24 cellular contexts compared by ENCODE assay signal in genomic region chr20:46786566-46786965, GRCh38.
"Had no signal": no experiment of that assay in that cellular context is flagged by ENCODE, and none has a peak within 500 bp of the region (broad histone marks: within the 10 kb centered on the region; RNA-seq: fewer than 3 reads in every experiment).

No MANE protein-coding gene starts in this region.

- DNase-seq: colonic mucosa; cortex of kidney; dermis blood vessel endothelial cell; effector CD4-positive, alpha-beta T cell; effector CD8-positive, alpha-beta T cell; effector memory CD4-positive, alpha-beta T cell; effector memory CD8-positive, alpha-beta T cell; endodermal cell; erythroblast; esophagus squamous epithelium; foreskin fibroblast; foreskin keratinocyte; foreskin melanocyte; gastrocnemius medialis; glutamatergic neuron; head of caudate nucleus; heart left ventricle; heart right ventricle had no signal

- H3K9me3 ChIP-seq: colonic mucosa, esophagus muscularis mucosa, esophagus squamous epithelium, gastrocnemius medialis, gastroesophageal sphincter, heart left ventricle, heart right ventricle had no signal

- ATAC-seq: effector memory CD8-positive, alpha-beta T cell; esophagus mucosa; foreskin keratinocyte; gastrocnemius medialis; gastroesophageal sphincter; heart left ventricle; heart right ventricle had no signal

- H3K4me3 ChIP-seq: colonic mucosa, coronary artery, dorsolateral prefrontal cortex, esophagus muscularis mucosa, esophagus squamous epithelium, gastrocnemius medialis, gastroesophageal sphincter, heart left ventricle, heart right ventricle had no signal

- H3K36me3 ChIP-seq: colonic mucosa, esophagus muscularis mucosa, esophagus squamous epithelium, gastrocnemius medialis, gastroesophageal sphincter, heart left ventricle, heart right ventricle had no signal

- H3K27me3 ChIP-seq: colonic mucosa, foreskin keratinocyte had no signal

- H3K27ac ChIP-seq: colonic mucosa, coronary artery, dorsolateral prefrontal cortex, epithelial cell of prostate, esophagus muscularis mucosa, esophagus squamous epithelium, foreskin keratinocyte, gastrocnemius medialis, gastroesophageal sphincter, heart left ventricle, heart right ventricle had no signal

- H3K4me1 ChIP-seq: colonic mucosa, esophagus squamous epithelium, foreskin keratinocyte, gastrocnemius medialis, gastroesophageal sphincter, heart left ventricle, heart right ventricle had no signal
